Comparison of ENCODE assay signal across 1 cellular context in the genomic region with DNA sequence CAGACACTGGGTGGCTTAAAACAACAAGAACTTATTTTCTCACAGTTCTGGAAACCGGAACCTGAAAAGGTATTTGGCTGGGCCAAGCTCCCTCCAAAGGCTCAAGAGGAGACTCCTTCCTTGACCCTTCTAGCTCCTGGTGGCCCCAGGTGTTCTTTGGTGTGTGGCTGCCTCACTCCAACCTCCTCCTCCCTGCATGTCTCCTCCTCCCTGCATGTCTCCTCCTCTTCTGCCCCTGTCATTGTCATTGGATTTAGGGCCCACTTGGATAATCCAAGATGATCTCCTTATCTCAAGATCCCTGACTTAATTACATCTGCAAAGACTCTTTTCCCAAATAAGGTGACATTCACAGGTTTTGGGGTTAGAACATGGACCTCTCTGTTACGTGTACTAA.
TF ChIP-seq lines count a peak whose summit lies in the region.

No MANE protein-coding gene starts in this region.

TF ChIP-seq in A549, 52 proteins besides CTCF, POLR2A, EP300 and RAD21 (continued from another document):
- TF ChIP-seq, protein P1, sequence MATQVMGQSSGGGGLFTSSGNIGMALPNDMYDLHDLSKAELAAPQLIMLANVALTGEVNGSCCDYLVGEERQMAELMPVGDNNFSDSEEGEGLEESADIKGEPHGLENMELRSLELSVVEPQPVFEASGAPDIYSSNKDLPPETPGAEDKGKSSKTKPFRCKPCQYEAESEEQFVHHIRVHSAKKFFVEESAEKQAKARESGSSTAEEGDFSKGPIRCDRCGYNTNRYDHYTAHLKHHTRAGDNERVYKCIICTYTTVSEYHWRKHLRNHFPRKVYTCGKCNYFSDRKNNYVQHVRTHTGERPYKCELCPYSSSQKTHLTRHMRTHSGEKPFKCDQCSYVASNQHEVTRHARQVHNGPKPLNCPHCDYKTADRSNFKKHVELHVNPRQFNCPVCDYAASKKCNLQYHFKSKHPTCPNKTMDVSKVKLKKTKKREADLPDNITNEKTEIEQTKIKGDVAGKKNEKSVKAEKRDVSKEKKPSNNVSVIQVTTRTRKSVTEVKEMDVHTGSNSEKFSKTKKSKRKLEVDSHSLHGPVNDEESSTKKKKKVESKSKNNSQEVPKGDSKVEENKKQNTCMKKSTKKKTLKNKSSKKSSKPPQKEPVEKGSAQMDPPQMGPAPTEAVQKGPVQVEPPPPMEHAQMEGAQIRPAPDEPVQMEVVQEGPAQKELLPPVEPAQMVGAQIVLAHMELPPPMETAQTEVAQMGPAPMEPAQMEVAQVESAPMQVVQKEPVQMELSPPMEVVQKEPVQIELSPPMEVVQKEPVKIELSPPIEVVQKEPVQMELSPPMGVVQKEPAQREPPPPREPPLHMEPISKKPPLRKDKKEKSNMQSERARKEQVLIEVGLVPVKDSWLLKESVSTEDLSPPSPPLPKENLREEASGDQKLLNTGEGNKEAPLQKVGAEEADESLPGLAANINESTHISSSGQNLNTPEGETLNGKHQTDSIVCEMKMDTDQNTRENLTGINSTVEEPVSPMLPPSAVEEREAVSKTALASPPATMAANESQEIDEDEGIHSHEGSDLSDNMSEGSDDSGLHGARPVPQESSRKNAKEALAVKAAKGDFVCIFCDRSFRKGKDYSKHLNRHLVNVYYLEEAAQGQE (IDR thresholded peaks at IDR 0.05): no peak
- TF ChIP-seq KDM5A (IDR thresholded peaks at IDR 0.05): no peak
- no peak for TF ChIP-seq MAZ (IDR thresholded peaks at IDR 0.05; ENCODE audit: borderline replicate concordance, low read depth, low read length)
- TF ChIP-seq CHD4 (IDR thresholded peaks at IDR 0.05; ENCODE audit: borderline replicate concordance): no peak
- TF ChIP-seq, protein P2, sequence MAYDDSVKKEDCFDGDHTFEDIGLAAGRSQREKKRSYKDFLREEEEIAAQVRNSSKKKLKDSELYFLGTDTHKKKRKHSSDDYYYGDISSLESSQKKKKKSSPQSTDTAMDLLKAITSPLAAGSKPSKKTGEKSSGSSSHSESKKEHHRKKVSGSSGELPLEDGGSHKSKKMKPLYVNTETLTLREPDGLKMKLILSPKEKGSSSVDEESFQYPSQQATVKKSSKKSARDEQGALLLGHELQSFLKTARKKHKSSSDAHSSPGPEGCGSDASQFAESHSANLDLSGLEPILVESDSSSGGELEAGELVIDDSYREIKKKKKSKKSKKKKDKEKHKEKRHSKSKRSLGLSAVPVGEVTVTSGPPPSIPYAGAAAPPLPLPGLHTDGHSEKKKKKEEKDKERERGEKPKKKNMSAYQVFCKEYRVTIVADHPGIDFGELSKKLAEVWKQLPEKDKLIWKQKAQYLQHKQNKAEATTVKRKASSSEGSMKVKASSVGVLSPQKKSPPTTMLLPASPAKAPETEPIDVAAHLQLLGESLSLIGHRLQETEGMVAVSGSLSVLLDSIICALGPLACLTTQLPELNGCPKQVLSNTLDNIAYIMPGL (CRISPR knock-in tag; IDR thresholded peaks at IDR 0.05; ENCODE audit: borderline replicate concordance): no peak
- TF ChIP-seq, protein P3, sequence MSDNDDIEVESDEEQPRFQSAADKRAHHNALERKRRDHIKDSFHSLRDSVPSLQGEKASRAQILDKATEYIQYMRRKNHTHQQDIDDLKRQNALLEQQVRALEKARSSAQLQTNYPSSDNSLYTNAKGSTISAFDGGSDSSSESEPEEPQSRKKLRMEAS (IDR thresholded peaks at IDR 0.05): no peak
- TF ChIP-seq TFCP2L1 (CRISPR knock-in tag; IDR thresholded peaks at IDR 0.05): no peak
- TF ChIP-seq, protein P4, sequence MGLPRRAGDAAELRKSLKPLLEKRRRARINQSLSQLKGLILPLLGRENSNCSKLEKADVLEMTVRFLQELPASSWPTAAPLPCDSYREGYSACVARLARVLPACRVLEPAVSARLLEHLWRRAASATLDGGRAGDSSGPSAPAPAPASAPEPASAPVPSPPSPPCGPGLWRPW (IDR thresholded peaks at IDR 0.05): no peak
- no peak for TF ChIP-seq SREBF2 (IDR thresholded peaks at IDR 0.05)
- TF ChIP-seq FOSB (CRISPR knock-in tag; IDR thresholded peaks at IDR 0.05): no peak
- TF ChIP-seq, protein P5, sequence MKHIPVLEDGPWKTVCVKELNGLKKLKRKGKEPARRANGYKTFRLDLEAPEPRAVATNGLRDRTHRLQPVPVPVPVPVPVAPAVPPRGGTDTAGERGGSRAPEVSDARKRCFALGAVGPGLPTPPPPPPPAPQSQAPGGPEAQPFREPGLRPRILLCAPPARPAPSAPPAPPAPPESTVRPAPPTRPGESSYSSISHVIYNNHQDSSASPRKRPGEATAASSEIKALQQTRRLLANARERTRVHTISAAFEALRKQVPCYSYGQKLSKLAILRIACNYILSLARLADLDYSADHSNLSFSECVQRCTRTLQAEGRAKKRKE (CRISPR knock-in tag; IDR thresholded peaks at IDR 0.05; ENCODE audit: low read depth): no peak
- TF ChIP-seq ZFP36 (IDR thresholded peaks at IDR 0.05; ENCODE audit: borderline replicate concordance, partially characterized antibody): no peak
- TF ChIP-seq HOXA7 (CRISPR knock-in tag; IDR thresholded peaks at IDR 0.05): no peak
- no peak for TF ChIP-seq CBX8 (IDR thresholded peaks at IDR 0.05)
